In the genomic region with DNA sequence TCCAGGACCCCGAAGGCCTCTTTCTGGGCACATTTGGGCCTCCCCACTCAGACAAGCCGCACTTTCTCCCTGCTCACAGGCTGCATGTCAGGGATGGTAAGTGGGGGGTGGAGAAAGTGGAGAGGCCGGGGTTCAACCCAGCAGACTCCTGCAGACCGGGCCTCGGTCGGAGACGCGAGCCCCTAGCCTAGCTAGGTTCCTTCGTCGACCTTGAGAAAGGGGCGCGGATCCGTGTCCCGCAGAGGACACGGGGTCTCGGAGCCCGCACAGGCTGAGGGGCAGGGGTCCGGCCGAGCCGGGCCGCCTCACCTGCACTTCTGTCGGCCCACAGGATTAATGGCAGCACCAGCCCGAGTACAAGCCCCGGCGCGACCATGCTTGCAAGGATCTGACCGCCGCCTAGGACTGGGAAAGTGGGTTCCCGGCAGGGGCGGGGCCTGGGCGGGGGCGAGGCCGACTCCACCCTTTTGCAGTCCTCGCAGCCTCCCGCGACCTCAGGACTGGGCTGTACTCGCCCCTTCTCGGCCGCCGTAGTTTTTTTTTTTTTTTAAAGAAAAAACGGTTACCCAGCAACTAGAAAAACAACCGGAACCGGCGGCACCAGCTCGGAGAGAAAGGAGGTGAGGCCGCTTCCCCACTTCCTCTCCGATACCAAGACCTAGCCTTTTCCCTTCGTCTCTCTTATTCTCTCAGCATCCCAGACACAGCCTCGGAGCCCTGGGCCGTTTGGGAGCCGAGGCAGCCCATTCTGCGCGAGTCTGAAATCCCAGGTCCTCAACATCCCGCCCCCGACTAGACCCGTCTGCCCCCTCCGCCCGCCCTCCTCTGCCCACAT, we compare ENCODE assay signal across 8 cellular contexts. TPM values are rescaled to one million over a fixed set of nuclear protein-coding genes. Genes with fewer than 3 reads are reported as not detected.
DNase-seq lines count a peak whose midpoint lies in the region; ATAC-seq and TF ChIP-seq lines count a peak whose summit lies in the region.

A gene with protein sequence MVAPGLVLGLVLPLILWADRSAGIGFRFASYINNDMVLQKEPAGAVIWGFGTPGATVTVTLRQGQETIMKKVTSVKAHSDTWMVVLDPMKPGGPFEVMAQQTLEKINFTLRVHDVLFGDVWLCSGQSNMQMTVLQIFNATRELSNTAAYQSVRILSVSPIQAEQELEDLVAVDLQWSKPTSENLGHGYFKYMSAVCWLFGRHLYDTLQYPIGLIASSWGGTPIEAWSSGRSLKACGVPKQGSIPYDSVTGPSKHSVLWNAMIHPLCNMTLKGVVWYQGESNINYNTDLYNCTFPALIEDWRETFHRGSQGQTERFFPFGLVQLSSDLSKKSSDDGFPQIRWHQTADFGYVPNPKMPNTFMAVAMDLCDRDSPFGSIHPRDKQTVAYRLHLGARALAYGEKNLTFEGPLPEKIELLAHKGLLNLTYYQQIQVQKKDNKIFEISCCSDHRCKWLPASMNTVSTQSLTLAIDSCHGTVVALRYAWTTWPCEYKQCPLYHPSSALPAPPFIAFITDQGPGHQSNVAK (minus strand): TSS at position 407 of the 835 bp plus-strand sequence. CDS start 31 bp downstream, at position 376.
A gene (plus strand): TSS at position 572 of the 835 bp plus-strand sequence. CDS start 1,361 bp downstream, outside the sequence.

- H3K9me3 ChIP-seq in duodenal mucosa (ENCODE audit: control insufficient read depth in 1 of 2, low read length in 2 of 2): no peaks in the 10 kb centered on the region
- no peaks in the 10 kb centered on the region for H3K9me3 ChIP-seq in liver (ENCODE audit: control insufficient read depth in 4 of 4, low read length in 3 of 4)

- peak within 1 kb of the TSS; percentile 79 for H3K27ac Mint-ChIP-seq in activated CD4-positive, alpha-beta memory T cell treated with anti-CD3 and anti-CD28 coated beads, Interleukin-2, amount 10 ng/mL, durations not matched to agents 7 days and 5 days

- peak within 1 kb of the TSS; percentile 84 for H3K4me3 Mint-ChIP-seq in activated CD4-positive, alpha-beta memory T cell treated with anti-CD3 and anti-CD28 coated beads, Interleukin-2, amount 10 ng/mL, durations not matched to agents 7 days and 5 days

- under 1% methylated on average over 58 of the region's 58 CpGs for WGBS in liver

- H3K36me3 ChIP-seq in duodenal mucosa (ENCODE audit: control insufficient read depth in 1 of 2, insufficient read depth in 2 of 2, low read length in 2 of 2) (no peaks in the 10 kb centered on the region), liver (ENCODE audit: control insufficient read depth in 4 of 4, insufficient read depth in 3 of 4, low read depth in 1 of 4, low read length in 3 of 4) (no peaks in the 10 kb centered on the region)

- no peak for TF ChIP-seq CTCF in liver (IDR thresholded peaks at IDR 0.05; ENCODE audit: low read depth, low read length, missing input control)

- ATAC-seq in GM19324 (IDR thresholded peaks at IDR 0.05; ENCODE audit: low FRiP score, unreplicated experiment): peak; percentile 94
- ATAC-seq in HG03460 (IDR thresholded peaks at IDR 0.05; ENCODE audit: unreplicated experiment): peak; percentile 87

- H3K27ac ChIP-seq in duodenal mucosa (ENCODE audit: low read depth, low read length) (peak within 1 kb of the TSS; percentile 85), liver (ENCODE audit: low read depth in 1 of 2, low read length in 2 of 2) (peak within 1 kb of the TSS; percentile 55 to 72)

- peaks cover 3% of the 10 kb centered on the region for H3K36me3 Mint-ChIP-seq in activated CD4-positive, alpha-beta memory T cell treated with anti-CD3 and anti-CD28 coated beads, Interleukin-2, amount 10 ng/mL, durations not matched to agents 7 days and 5 days (ENCODE audit: low read depth)

- H3K4me1 ChIP-seq in duodenal mucosa (ENCODE audit: control insufficient read depth in 1 of 2, insufficient read depth in 2 of 2, low read length in 2 of 2) (peaks cover 12 to 16% of the 10 kb centered on the region in 2 donors), liver (ENCODE audit: control insufficient read depth in 4 of 4, insufficient read depth in 4 of 4, low read length in 3 of 4) (peaks cover 7 to 21% (median 11%) of the 10 kb centered on the region in 4 donors)

- H3K27me3 ChIP-seq in duodenal mucosa (ENCODE audit: control insufficient read depth in 1 of 2, insufficient read depth in 2 of 2, low read length in 2 of 2) (no peaks in the 10 kb centered on the region), liver (ENCODE audit: control insufficient read depth in 4 of 4, insufficient read depth in 4 of 4, low read length in 3 of 4) (no peaks in the 10 kb centered on the region)

- peaks cover 3% of the 10 kb centered on the region for H3K27me3 Mint-ChIP-seq in activated CD4-positive, alpha-beta memory T cell treated with anti-CD3 and anti-CD28 coated beads, Interleukin-2, amount 10 ng/mL, durations not matched to agents 7 days and 5 days

- peak; percentile 43 to 56 for TF ChIP-seq RAD21 in liver (IDR thresholded peaks at IDR 0.05)

- peak within 1 kb of the TSS; percentile 86 to 89 for H3K4me3 ChIP-seq in duodenal mucosa (ENCODE audit: low read depth in 1 of 2, low read length in 2 of 2)
- peak within 1 kb of the TSS; percentile 76 to 96 (median 82) for H3K4me3 ChIP-seq in liver (ENCODE audit: low read depth in 1 of 3, low read length in 3 of 3)

- peaks cover 3% of the 10 kb centered on the region for H3K9me3 Mint-ChIP-seq in activated CD4-positive, alpha-beta memory T cell treated with anti-CD3 and anti-CD28 coated beads, Interleukin-2, amount 10 ng/mL, durations not matched to agents 7 days and 5 days

- POLR2A ChIA-PET in activated CD4-positive, alpha-beta memory T cell treated with anti-CD3 and anti-CD28 coated beads, Interleukin-2, amount 10 ng/mL, durations not matched to agents 7 days and 5 days (lab: Charles Lee): interaction anchor here (1.0 to 2.2 kb wide), 6 partner anchors 51 to 163 kb away, joined by 3 to 11 read pairs (median 6); a partner anchor contains a TSS

- DNase-seq in C1 segment of cervical spinal cord (lab: John Stamatoyannopoulos, UW): peak; percentile 42 to 92 (median 76)
- DNase-seq in NCI-H774 (lab: John Stamatoyannopoulos, UW): peak; percentile 89
- DNase-seq in activated CD4-positive, alpha-beta memory T cell treated with anti-CD3 and anti-CD28 coated beads, Interleukin-2, amount 10 ng/mL, durations not matched to agents 7 days and 5 days: peak; percentile 91
- DNase-seq in stimulated activated CD4-positive, alpha-beta T cell treated with anti-CD3 and anti-CD28 coated beads, Interleukin-4, amount 100 ng/mL, for 1 hour: peak; percentile 80

- H3K9ac ChIP-seq in duodenal mucosa (ENCODE audit: low read depth in 1 of 2, low read length in 2 of 2) (peak within 1 kb of the TSS; percentile 87 to 93), liver (ENCODE audit: low read depth in 1 of 2, low read length in 2 of 2) (peak within 1 kb of the TSS; percentile 30 to 43)

- peaks cover 44% of the 10 kb centered on the region for H3K4me1 Mint-ChIP-seq in activated CD4-positive, alpha-beta memory T cell treated with anti-CD3 and anti-CD28 coated beads, Interleukin-2, amount 10 ng/mL, durations not matched to agents 7 days and 5 days

- CTCF ChIA-PET in activated CD4-positive, alpha-beta memory T cell treated with anti-CD3 and anti-CD28 coated beads, Interleukin-2, amount 10 ng/mL, durations not matched to agents 7 days and 5 days (lab: Charles Lee): interaction anchor here (0.7 to 2.5 kb wide), 12 partner anchors 10 to 203 kb away, joined by 3 to 13 read pairs (median 4); a partner anchor contains a TSS

TF ChIP-seq in liver, 16 proteins besides CTCF, POLR2A, EP300 and RAD21 (continues in another document):
- TF ChIP-seq, protein P1, sequence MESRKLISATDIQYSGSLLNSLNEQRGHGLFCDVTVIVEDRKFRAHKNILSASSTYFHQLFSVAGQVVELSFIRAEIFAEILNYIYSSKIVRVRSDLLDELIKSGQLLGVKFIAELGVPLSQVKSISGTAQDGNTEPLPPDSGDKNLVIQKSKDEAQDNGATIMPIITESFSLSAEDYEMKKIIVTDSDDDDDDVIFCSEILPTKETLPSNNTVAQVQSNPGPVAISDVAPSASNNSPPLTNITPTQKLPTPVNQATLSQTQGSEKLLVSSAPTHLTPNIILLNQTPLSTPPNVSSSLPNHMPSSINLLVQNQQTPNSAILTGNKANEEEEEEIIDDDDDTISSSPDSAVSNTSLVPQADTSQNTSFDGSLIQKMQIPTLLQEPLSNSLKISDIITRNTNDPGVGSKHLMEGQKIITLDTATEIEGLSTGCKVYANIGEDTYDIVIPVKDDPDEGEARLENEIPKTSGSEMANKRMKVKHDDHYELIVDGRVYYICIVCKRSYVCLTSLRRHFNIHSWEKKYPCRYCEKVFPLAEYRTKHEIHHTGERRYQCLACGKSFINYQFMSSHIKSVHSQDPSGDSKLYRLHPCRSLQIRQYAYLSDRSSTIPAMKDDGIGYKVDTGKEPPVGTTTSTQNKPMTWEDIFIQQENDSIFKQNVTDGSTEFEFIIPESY (IDR thresholded peaks at IDR 0.05): peak; percentile 97
- TF ChIP-seq, protein P2, sequence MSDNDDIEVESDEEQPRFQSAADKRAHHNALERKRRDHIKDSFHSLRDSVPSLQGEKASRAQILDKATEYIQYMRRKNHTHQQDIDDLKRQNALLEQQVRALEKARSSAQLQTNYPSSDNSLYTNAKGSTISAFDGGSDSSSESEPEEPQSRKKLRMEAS (IDR thresholded peaks at IDR 0.05): peak; percentile 79
- TF ChIP-seq EGR1 (IDR thresholded peaks at IDR 0.05; ENCODE audit: low read depth in 2 of 2) (peak; percentile 76 to 90), SP1 (IDR thresholded peaks at IDR 0.05) (peak; percentile 76), YY1 (IDR thresholded peaks at IDR 0.05) (peak; percentile 81), RXRA (IDR thresholded peaks at IDR 0.05) (peak; percentile 90 to 92), GABPA (IDR thresholded peaks at IDR 0.05 in 1 of 2, conservative IDR thresholded peaks at IDR 0.05 in 1 of 2) (peak; percentile 48 to 85), HNF4G (IDR thresholded peaks at IDR 0.05) (no peak), JUND (IDR thresholded peaks at IDR 0.05) (no peak), FOXA2 (IDR thresholded peaks at IDR 0.05) (no peak), HNF4A (conservative IDR thresholded peaks at IDR 0.05) (peak in 1 of 2 donors; percentile 47)

RNA-seq across cellular contexts. Expression of the first gene that starts in this region (rescaled TPM):
- 1 to 10 TPM; 5.1 to 8.2 TPM for total RNA-seq in activated CD4-positive, alpha-beta memory T cell treated with anti-CD3 and anti-CD28 coated beads, Interleukin-2, amount 10 ng/mL, durations not matched to agents 7 days and 5 days
- 10 to 100 TPM in 1 of 2 donors, 1 to 10 TPM in 1; 6.4 to 11.5 TPM for total RNA-seq in liver
- 10 to 100 TPM; 11.0 to 33.9 TPM for polyA plus RNA-seq in liver

RNA-seq across cellular contexts. Expression of the second gene that starts in this region (rescaled TPM):
- 1 to 10 TPM; 3.4 to 3.8 TPM for total RNA-seq in activated CD4-positive, alpha-beta memory T cell treated with anti-CD3 and anti-CD28 coated beads, Interleukin-2, amount 10 ng/mL, durations not matched to agents 7 days and 5 days
- 1 to 10 TPM; 1.2 to 3.2 TPM for total RNA-seq in liver
- polyA plus RNA-seq in liver: 1 to 10 TPM in 1 of 2 donors, under 1 TPM in 1; 0.47 to 2.5 TPM

Comparison
In these comparisons a context has a peak if more than half of its experiments do, and no peak if none do; other contexts are left out.
1. Peak in every context shown above with its lines: DNase-seq, ATAC-seq, H3K4me3 ChIP-seq and H3K27ac ChIP-seq.